In genomic region chr3:126121074-126121473, GRCh38 we compare ENCODE assay signal across 21 cellular contexts. TPM values are rescaled to one million over a fixed set of nuclear protein-coding genes. Genes with fewer than 3 reads are reported as not detected.
"Had no signal": no experiment of that assay in that cellular context is flagged by ENCODE, and none has a peak within 500 bp of the region (broad histone marks: within the 10 kb centered on the region; RNA-seq: fewer than 3 reads in every experiment).

No MANE protein-coding gene starts in this region.

- H2AFZ ChIP-seq: hepatocyte had no signal

- H3K4me2 ChIP-seq: hepatocyte had no signal

- H3K36me3 ChIP-seq: breast epithelium, left ventricle myocardium inferior, prostate gland, tibial nerve had no signal

- H3K27ac ChIP-seq: breast epithelium, hepatocyte, left ventricle myocardium inferior, prostate gland, tibial nerve had no signal

- FAIRE-seq: frontal cortex had no signal

- ATAC-seq: activated T-helper 17 cell treated with anti-CD3 and anti-CD28 coated beads, Interleukin-2, amount 50 U/mL, for 72 hours; esophagus mucosa; natural killer cell; stimulated activated naive CD8-positive, alpha-beta T cell treated with anti-CD3 and anti-CD28 coated beads, Interleukin-15, amount 100 ng/mL, for 72 hours had no signal

- H3K9me3 ChIP-seq: breast epithelium, left ventricle myocardium inferior, prostate gland, tibial nerve had no signal

- H3K4me1 ChIP-seq: breast epithelium, left ventricle myocardium inferior, prostate gland, tibial nerve had no signal

- H3K79me2 ChIP-seq: hepatocyte had no signal

- H3K4me3 ChIP-seq: breast epithelium, hepatocyte, left ventricle myocardium inferior, prostate gland, tibial nerve had no signal

- DNase-seq: activated naive CD4-positive, alpha-beta T cell treated with Interleukin-2 at 50 U/mL for 16 hours; activated naive CD8-positive, alpha-beta T cell treated with anti-CD3 and anti-CD28 coated beads for 36 hours; cortex of kidney; effector CD8-positive, alpha-beta T cell; glutamatergic neuron; immature natural killer cell; left ventricle myocardium inferior; mammary epithelial cell; midbrain; stimulated activated CD4-positive, alpha-beta T cell treated with anti-CD3 and anti-CD28 coated beads, Interleukin-1b, Interleukin-23, amount 100 ng/mL, for 48 hours; T-helper 9 cell had no signal

- H3K27me3 ChIP-seq: breast epithelium, hepatocyte, tibial nerve had no signal

RNA-seq across cellular contexts. Expression of gene ALDH1L1, which starts 59.3 kb away (rescaled TPM):
- total RNA-seq: activated naive CD8-positive, alpha-beta T cell treated with anti-CD3 and anti-CD28 coated beads for 36 hours; natural killer cell; T-helper 1 cell treated with Interleukin-12 subunit alpha and Interleukin-12 subunit beta and Interleukin-4 antibody, amounts not matched to agents 30 ng/mL and 1 ng/mL, for 36 hours had no signal
- polyA plus RNA-seq: immature natural killer cell had no signal
